In genomic region chr19:29173896-29174295, GRCh38 we compare ENCODE assay signal across 34 cellular contexts.
"Had no signal": no experiment of that assay in that cellular context is flagged by ENCODE, and none has a peak within 500 bp of the region (broad histone marks: within the 10 kb centered on the region; RNA-seq: fewer than 3 reads in every experiment).

No MANE protein-coding gene starts in this region.

- H3K4me2 ChIP-seq: KMS-11 had no signal

- H3K9ac ChIP-seq: KMS-11 had no signal

- DNase-seq: Karpas-422, Kasumi-1, MG63, MM.1S, MV-4-11, NCI-H1048, NCI-H1092, NCI-H1092 treated with DMSO at 0.1 percent for 48 hours, NCI-H1105, NCI-H1105 treated with DMSO at 0.1 percent for 48 hours, NCI-H1417, NCI-H1417 treated with DMSO at 0.1 percent for 48 hours, NCI-H1436, NCI-H1436 treated with DMSO at 0.1 percent for 48 hours, NCI-H146, NCI-H1694, NCI-H1694 treated with DMSO at 0.1 percent for 48 hours, NCI-H187, NCI-H187 treated with DMSO at 0.1 percent for 48 hours, NCI-H1930, NCI-H2029, NCI-H2029 treated with DMSO at 0.1 percent for 48 hours, NCI-H2081, NCI-H2081 treated with DMSO at 0.1 percent for 48 hours, NCI-H2107, NCI-H2171, NCI-H2171 treated with DMSO at 0.1 percent for 48 hours, NCI-H2227 treated with DMSO at 0.1 percent for 48 hours, NCI-H226, NCI-H345, NCI-H446, NCI-H446 treated with DMSO at 0.1 percent for 48 hours, NCI-H510A had no signal

- H3K27ac ChIP-seq: KMS-11 had no signal

- H3K4me3 ChIP-seq: MG63 had no signal

- H3K36me3 ChIP-seq: MG63 had no signal

- H3K27me3 ChIP-seq: MG63 had no signal
